27 cellular contexts compared by ENCODE assay signal in the genomic region with DNA sequence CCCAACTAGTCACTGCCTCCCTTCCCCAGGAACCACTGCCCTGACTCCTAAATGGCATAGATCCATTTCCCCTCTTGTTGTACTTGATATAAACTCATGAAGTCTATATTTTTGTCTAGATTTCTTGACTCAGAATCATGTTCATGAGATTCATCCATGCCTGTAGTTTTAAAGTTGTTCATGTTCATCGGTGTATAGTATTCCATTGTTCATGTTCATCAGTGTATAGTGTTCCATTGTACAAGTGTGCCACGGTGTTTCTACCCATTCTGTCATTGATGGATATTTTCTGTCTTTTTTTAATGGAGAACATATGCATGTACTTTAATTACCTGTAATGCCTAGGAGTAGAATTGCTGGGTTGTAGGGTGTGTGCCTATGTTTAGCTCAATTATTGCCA.
"Had no signal": no experiment of that assay in that cellular context is flagged by ENCODE, and none has a peak within 500 bp of the region (broad histone marks: within the 10 kb centered on the region; RNA-seq: fewer than 3 reads in every experiment).

No MANE protein-coding gene starts in this region.

- H3K4me3 Mint-ChIP-seq: immature natural killer cell; mesothelial cell of epicardium; naive B cell; natural killer cell treated with Interleukin-12 subunit alpha and Interleukin-12 subunit beta and Interleukin-15 and Interleukin-18, amount 100 ng/mL, for 72 hours; stimulated activated effector memory CD8-positive, alpha-beta T cell treated with anti-CD3 and anti-CD28 coated beads, Interleukin-12 subunit alpha, Interleukin-12 subunit beta, amount 100 ng/mL, for 72 hours; stimulated activated naive CD8-positive, alpha-beta T cell treated with anti-CD3 and anti-CD28 coated beads, Interleukin-15, Interleukin-2, amounts not matched to agents 100 ng/mL and 50 ng/mL, for 24 hours had no signal

- H3K27me3 Mint-ChIP-seq: naive B cell; stimulated activated naive CD8-positive, alpha-beta T cell treated with anti-CD3 and anti-CD28 coated beads, Interleukin-15, Interleukin-2, amounts not matched to agents 100 ng/mL and 50 ng/mL, for 24 hours had no signal

- DNase-seq: hypothalamus; immature natural killer cell; kidney; left colon; left lung; lower lobe of right lung; mammary epithelial cell; mesendoderm; naive B cell; ovary; retina; right cardiac atrium; stimulated activated CD4-positive, alpha-beta T cell treated with anti-CD3 and anti-CD28 coated beads, Interleukin-12 subunit alpha, Interleukin-12 subunit beta, amount 100 ng/mL, for 4 hours; stimulated activated CD4-positive, alpha-beta T cell treated with anti-CD3 and anti-CD28 coated beads, Interleukin-15, amount 100 ng/mL, for 24 hours; stimulated activated CD4-positive, alpha-beta T cell treated with anti-CD3 and anti-CD28 coated beads, Interleukin-2, amount 100 ng/mL, for 24 hours; stimulated activated CD4-positive, alpha-beta T cell treated with anti-CD3 and anti-CD28 coated beads, Interleukin-4, amount 100 ng/mL, for 1 hour; stimulated activated naive CD4-positive, alpha-beta T cell; tibial artery; trophoblast cell; upper lobe of right lung; uterus had no signal

- FAIRE-seq: kidney had no signal

- H3K27ac Mint-ChIP-seq: immature natural killer cell; mesothelial cell of epicardium; naive B cell; natural killer cell treated with Interleukin-12 subunit alpha and Interleukin-12 subunit beta and Interleukin-15 and Interleukin-18, amount 100 ng/mL, for 72 hours; progenitor cell of endocrine pancreas; stimulated activated effector memory CD8-positive, alpha-beta T cell treated with anti-CD3 and anti-CD28 coated beads, Interleukin-12 subunit alpha, Interleukin-12 subunit beta, amount 100 ng/mL, for 72 hours; stimulated activated naive CD8-positive, alpha-beta T cell treated with anti-CD3 and anti-CD28 coated beads, Interleukin-15, Interleukin-2, amounts not matched to agents 100 ng/mL and 50 ng/mL, for 24 hours had no signal

- H3K36me3 Mint-ChIP-seq: immature natural killer cell; natural killer cell treated with Interleukin-12 subunit alpha and Interleukin-12 subunit beta and Interleukin-15 and Interleukin-18, amount 100 ng/mL, for 72 hours; stimulated activated effector memory CD8-positive, alpha-beta T cell treated with anti-CD3 and anti-CD28 coated beads, Interleukin-12 subunit alpha, Interleukin-12 subunit beta, amount 100 ng/mL, for 72 hours had no signal

- H3K4me1 Mint-ChIP-seq: immature natural killer cell; stimulated activated effector memory CD8-positive, alpha-beta T cell treated with anti-CD3 and anti-CD28 coated beads, Interleukin-12 subunit alpha, Interleukin-12 subunit beta, amount 100 ng/mL, for 72 hours had no signal

- ATAC-seq: left colon; left lung; lower lobe of right lung; natural killer cell treated with Interleukin-12 subunit alpha and Interleukin-12 subunit beta and Interleukin-15 and Interleukin-18, amount 100 ng/mL, for 72 hours; right cardiac atrium; sciatic nerve; stimulated activated effector memory CD8-positive, alpha-beta T cell treated with anti-CD3 and anti-CD28 coated beads, Interleukin-12 subunit alpha, Interleukin-12 subunit beta, amount 100 ng/mL, for 72 hours; upper lobe of right lung had no signal

- H3K9me3 Mint-ChIP-seq: immature natural killer cell; natural killer cell treated with Interleukin-12 subunit alpha and Interleukin-12 subunit beta and Interleukin-15 and Interleukin-18, amount 100 ng/mL, for 72 hours; stimulated activated effector memory CD8-positive, alpha-beta T cell treated with anti-CD3 and anti-CD28 coated beads, Interleukin-12 subunit alpha, Interleukin-12 subunit beta, amount 100 ng/mL, for 72 hours; stimulated activated naive CD8-positive, alpha-beta T cell treated with anti-CD3 and anti-CD28 coated beads, Interleukin-15, Interleukin-2, amounts not matched to agents 100 ng/mL and 50 ng/mL, for 24 hours had no signal
